ENCODE assay signal across 15 cellular contexts in the genomic region with DNA sequence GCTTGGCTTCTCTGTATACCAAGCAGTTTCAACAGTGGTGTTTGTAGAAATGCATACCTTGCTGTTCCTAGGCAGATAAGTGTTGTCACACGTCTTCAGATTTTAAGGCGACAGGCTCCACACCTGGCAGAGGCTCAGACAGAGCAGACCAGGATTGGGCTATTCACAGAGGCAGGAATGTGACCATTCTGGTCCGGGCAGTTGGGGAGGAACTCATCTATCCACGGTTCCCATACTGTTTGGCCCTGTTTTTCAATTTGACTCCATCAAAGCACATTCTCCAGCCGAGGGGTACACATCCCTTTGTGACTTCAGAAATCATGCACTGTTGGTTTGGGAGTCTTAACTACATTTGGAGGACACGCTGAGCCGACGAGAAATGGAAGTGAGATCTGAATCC. TPM values are rescaled to one million over a fixed set of nuclear protein-coding genes. Genes with fewer than 3 reads are reported as not detected.
A peak's percentile ranks its signal among the peaks of the same experiment; 100 is the strongest.
DNase-seq lines count a peak whose midpoint lies in the region; ATAC-seq and TF ChIP-seq lines count a peak whose summit lies in the region.
"Had no signal": no experiment of that assay in that cellular context is flagged by ENCODE, and none has a peak within 500 bp of the region (broad histone marks: within the 10 kb centered on the region; RNA-seq: fewer than 3 reads in every experiment).

No MANE protein-coding gene starts in this region.

- H3K27ac Mint-ChIP-seq in MCF 10A (ENCODE audit: low read depth, unreplicated experiment) = no peak overlapping the region

- H3K9me3 ChIP-seq in colonic mucosa = no peaks in the 10 kb centered on the region
- H3K9me3 ChIP-seq in lung (ENCODE audit: control insufficient read depth in 2 of 2, insufficient read depth in 1 of 2, low read length in 1 of 2) = no peaks in the 10 kb centered on the region
- no peaks in the 10 kb centered on the region for H3K9me3 ChIP-seq in upper lobe of left lung

- H3K4me1 Mint-ChIP-seq in MCF 10A (ENCODE audit: insufficient read depth, unreplicated experiment) = peaks cover 29% of the 10 kb centered on the region

- CTCF ChIA-PET in MCF 10A (lab: Yijun Ruan, JAX) = interaction anchor here (0.6 kb wide), 1 partner anchor 21 kb away, joined by 3 read pairs; no protein-coding TSS in a partner anchor

- in situ Hi-C loops in T47D (cut with HindIII; ENCODE audit: low pct_unique_long_range_greater_than_20kb, low sequenced_read_pairs) = no loop called here

- no peaks in the 10 kb centered on the region for H3K36me3 Mint-ChIP-seq in MCF 10A (ENCODE audit: insufficient read depth, unreplicated experiment)

- H3K4me3 Mint-ChIP-seq in MCF 10A (ENCODE audit: unreplicated experiment) = no peak overlapping the region
- H3K4me3 Mint-ChIP-seq: neural crest cell had no signal

- POLR2A ChIA-PET in MCF 10A (lab: Yijun Ruan, JAX) = interaction anchor here (0.6 kb wide), 1 partner anchor 192 kb away, joined by 3 read pairs; no protein-coding TSS in a partner anchor

- 58 to 73% methylated on average over 8 of the region's 8 CpGs for WGBS in lung, 2 donors
- 62 to 67% methylated on average over 8 of the region's 8 CpGs for whole genome bisulfite sequencing in upper lobe of left lung, 2 donors

- H3K9ac ChIP-seq in colonic mucosa (ENCODE audit: low read depth in 2 of 2, low read length in 2 of 2) = peak overlapping the region in 1 of 2 donors; percentile 15

- no peak overlapping the region for H3K27ac ChIP-seq in colonic mucosa
- peak overlapping the region in 1 of 2 donors; percentile 30 for H3K27ac ChIP-seq in lung (ENCODE audit: low read depth in 1 of 2, low read length in 1 of 2)
- H3K27ac ChIP-seq in upper lobe of left lung = peak overlapping the region; percentile 25 to 73 (median 55)
- H3K27ac ChIP-seq: WERI-Rb-1 had no signal

- H3K36me3 ChIP-seq in colonic mucosa = no peaks in the 10 kb centered on the region
- no peaks in the 10 kb centered on the region for H3K36me3 ChIP-seq in lung (ENCODE audit: control insufficient read depth in 2 of 2, insufficient read depth in 2 of 2, low read length in 2 of 2)
- H3K36me3 ChIP-seq in upper lobe of left lung = no peaks in the 10 kb centered on the region
- H3K36me3 ChIP-seq: WERI-Rb-1 had no signal

- no TSS peak for BruUV-seq in MCF 10A (replicated peaks; lab: Mats Ljungman, UMichigan)

- ATAC-seq in lung (ENCODE audit: insufficient read depth, low FRiP score) (peak; percentile 76), upper lobe of left lung (ENCODE audit: low FRiP score in 2 of 2) (peak; percentile 77 to 94)

- H3K9me3 Mint-ChIP-seq in MCF 10A (ENCODE audit: unreplicated experiment) = no peaks in the 10 kb centered on the region
- H3K9me3 Mint-ChIP-seq: neural crest cell had no signal

- H3K4me1 ChIP-seq in colonic mucosa (no peaks in the 10 kb centered on the region), lung (ENCODE audit: control insufficient read depth in 2 of 2, insufficient read depth in 2 of 2, low read length in 2 of 2) (peaks cover 28 to 32% of the 10 kb centered on the region in 2 donors), upper lobe of left lung (peaks cover 45 to 71% (median 54%) of the 10 kb centered on the region in 4 donors)

- no peak overlapping the region for H3K4me3 ChIP-seq in colonic mucosa
- no peak overlapping the region for H3K4me3 ChIP-seq in lung
- H3K4me3 ChIP-seq in upper lobe of left lung = peak overlapping the region in 3 of 4 donors; percentile 16 to 37 (median 34)

- peak in 1 of 4 donors; percentile 69 for TF ChIP-seq EP300 in upper lobe of left lung (IDR thresholded peaks at IDR 0.05)

- H3K27me3 Mint-ChIP-seq in MCF 10A (ENCODE audit: insufficient read depth, unreplicated experiment) = no peaks in the 10 kb centered on the region

- no peaks in the 10 kb centered on the region for H3K27me3 ChIP-seq in colonic mucosa
- no peaks in the 10 kb centered on the region for H3K27me3 ChIP-seq in lung (ENCODE audit: control insufficient read depth, insufficient read depth)
- H3K27me3 ChIP-seq in upper lobe of left lung = no peaks in the 10 kb centered on the region

- intact Hi-C loops in MCF 10A (cut with micrococcal nuclease) = no loop called here
- intact Hi-C loops in colonic mucosa (cut with DNase I) = loop anchor here (5.0 kb wide), 1 partner anchor 43 kb away; the partner anchor contains the start of gene UTRN

- no peak for TF ChIP-seq POLR2A in upper lobe of left lung (IDR thresholded peaks at IDR 0.05)

- no peak for TF ChIP-seq CTCF in MCF 10A (IDR thresholded peaks at IDR 0.05; ENCODE audit: unreplicated experiment)
- TF ChIP-seq CTCF in colonic mucosa (IDR thresholded peaks at IDR 0.05) = no peak
- no peak for TF ChIP-seq CTCF in lung (IDR thresholded peaks at IDR 0.05; ENCODE audit: control extremely low read depth, extremely low read depth)
- TF ChIP-seq CTCF in upper lobe of left lung (IDR thresholded peaks at IDR 0.05) = no peak
- no peak for TF ChIP-seq CTCF in GM20000 (IDR thresholded peaks at IDR 0.05; ENCODE audit: extremely low read depth, missing control alignments)

- DNase-seq in T47D (ENCODE audit: low read depth in 1 of 2, low spot score in 1 of 2) = peak; percentile 43 to 96
- DNase-seq in MCF 10A (ENCODE audit: unreplicated experiment) = no peak
- peak; percentile 86 for DNase-seq in colonic mucosa
- DNase-seq in lung (ENCODE audit: low spot score) = peak; percentile 92
- peak in 1 of 2 donors; percentile 87 for DNase-seq in upper lobe of left lung
- no peak for DNase-seq in GM20000 (ENCODE audit: low spot score)
- no peak for DNase-seq in NCI-H146 treated with DMSO at 0.1 percent for 48 hours (lab: John Stamatoyannopoulos, UW; ENCODE audit: unreplicated experiment)
- no peak for DNase-seq in GM19240 (ENCODE audit: insufficient read length, low spot score)
- DNase-seq: central memory CD4-positive, alpha-beta T cell; GF-D8; HCEC 1CT; NCI-H1048; stimulated activated CD4-positive, alpha-beta T cell treated with anti-CD3 and anti-CD28 coated beads, Interleukin-4, amount 100 ng/mL, for 1 hour; WERI-Rb-1 had no signal

RNA-seq across cellular contexts. Expression of gene UTRN, which starts 45.5 kb away (rescaled TPM):
- 78.7 and 84.8 TPM in 2 replicates for total RNA-seq in MCF 10A (2022)
- 10 to 100 TPM; 72.7 to 80.1 TPM for total RNA-seq in colonic mucosa
- total RNA-seq in lung = 100 to 1,000 TPM; 207 to 489 TPM
- 10 to 100 TPM; 24.6 to 38.7 TPM for polyA plus RNA-seq in lung
- total RNA-seq in upper lobe of left lung = 100 to 1,000 TPM; 209 to 637 (median 340) TPM

Comparison
In these comparisons a context has a peak if more than half of its experiments do, and no peak if none do; other contexts are left out.
1. DNase-seq: peak in T47D (2 of 2), colonic mucosa (single experiment) and lung (single experiment); none in MCF 10A (single experiment), GM20000 (single experiment), NCI-H146 treated with DMSO at 0.1 percent for 48 hours (single experiment) and GM19240 (single experiment).
2. H3K4me3 ChIP-seq: peak in upper lobe of left lung (3 of 4); none in colonic mucosa (single experiment) and lung (single experiment).